Comparison of ENCODE assay signal across 8 cellular contexts in the genomic region with DNA sequence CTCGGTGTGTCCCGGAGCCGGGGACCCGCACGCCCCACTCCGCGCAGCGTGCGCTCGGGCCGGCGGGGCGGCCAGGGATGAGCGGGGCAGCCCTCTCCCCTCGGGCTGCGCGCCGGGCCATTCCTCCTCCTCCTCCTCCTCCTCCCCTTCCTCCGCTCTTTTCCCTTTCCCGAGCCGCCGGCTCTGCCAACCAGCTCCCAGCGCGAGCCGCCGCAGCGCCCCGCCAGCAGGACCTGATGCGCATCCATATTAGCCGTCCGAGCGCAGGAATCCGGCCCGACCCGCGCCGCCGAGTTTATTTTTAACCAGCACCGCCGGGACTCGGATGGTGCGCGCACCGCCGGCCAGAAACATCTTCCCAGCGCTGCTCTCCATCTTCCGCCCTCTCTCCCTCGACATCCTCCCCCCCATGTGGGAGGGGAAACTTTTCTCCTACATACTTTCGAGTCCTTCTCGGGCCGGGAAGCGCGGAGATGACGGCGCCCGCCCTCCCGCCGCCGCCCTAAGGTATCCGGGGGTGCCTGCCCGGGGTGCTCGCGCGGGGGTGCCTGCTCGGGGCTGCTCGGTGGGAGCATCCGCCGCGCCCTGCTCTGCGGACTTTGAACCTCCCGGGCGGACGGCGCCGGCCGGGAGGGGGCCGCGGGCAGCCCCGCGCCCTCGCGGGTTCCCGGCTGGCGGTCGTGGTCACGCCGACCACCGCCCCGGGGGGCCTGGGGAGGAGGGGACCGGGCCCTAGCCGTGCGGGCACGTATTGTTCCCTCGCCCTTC. TPM values are rescaled to one million over a fixed set of nuclear protein-coding genes. Genes with fewer than 3 reads are reported as not detected.
DNase-seq lines count a peak whose midpoint lies in the region; ATAC-seq and TF ChIP-seq lines count a peak whose summit lies in the region.

No MANE protein-coding gene starts in this region.

- H3K4me1 Mint-ChIP-seq in natural killer cell treated with Interleukin-12 subunit alpha and Interleukin-12 subunit beta and Interleukin-15 and Interleukin-18, amount 100 ng/mL, for 72 hours (ENCODE audit: low read depth in 2 of 2), result peaks cover 37 to 41% of the 10 kb centered on the region in 2 donors
- H3K4me1 Mint-ChIP-seq in type B pancreatic cell (ENCODE audit: unreplicated experiment), result peaks cover 39% of the 10 kb centered on the region

- H3K36me3 Mint-ChIP-seq in natural killer cell treated with Interleukin-12 subunit alpha and Interleukin-12 subunit beta and Interleukin-15 and Interleukin-18, amount 100 ng/mL, for 72 hours, result no peaks in the 10 kb centered on the region
- H3K36me3 Mint-ChIP-seq in type B pancreatic cell, result peaks cover 3% of the 10 kb centered on the region

- DNase-seq in AG09309 (ENCODE audit: low read depth), result no peak
- DNase-seq in NCI-H226, result peak; percentile 65
- peak; percentile 19 for DNase-seq in activated T-helper 1 cell treated with Interleukin-2 at 50 U/mL for 16 hours (ENCODE audit: low read depth)
- peak; percentile 42 for DNase-seq in fibroblast of peridontal ligament (ENCODE audit: extremely low read depth)
- peak; percentile 63 for DNase-seq in natural killer cell treated with Interleukin-12 subunit alpha and Interleukin-12 subunit beta and Interleukin-15 and Interleukin-18, amount 100 ng/mL, for 72 hours (ENCODE audit: low spot score)
- peak; percentile 73 for DNase-seq in type B pancreatic cell (ENCODE audit: extremely low spot score, unreplicated experiment)

- H3K4me3 ChIP-seq in AG09309 (ENCODE audit: control insufficient read depth, low read depth, low read length), result peak overlapping the region; percentile 85

- ATAC-seq in GM19455 (IDR thresholded peaks at IDR 0.05; ENCODE audit: unreplicated experiment) (peak; percentile 10), HG03378 (IDR thresholded peaks at IDR 0.05; ENCODE audit: unreplicated experiment) (no peak)
- ATAC-seq in natural killer cell treated with Interleukin-12 subunit alpha and Interleukin-12 subunit beta and Interleukin-15 and Interleukin-18, amount 100 ng/mL, for 72 hours, result peak; percentile 57 to 63

- peak overlapping the region; percentile 90 for H3K4me3 Mint-ChIP-seq in natural killer cell treated with Interleukin-12 subunit alpha and Interleukin-12 subunit beta and Interleukin-15 and Interleukin-18, amount 100 ng/mL, for 72 hours
- peak overlapping the region; percentile 95 for H3K4me3 Mint-ChIP-seq in type B pancreatic cell

- H3K27ac Mint-ChIP-seq in natural killer cell treated with Interleukin-12 subunit alpha and Interleukin-12 subunit beta and Interleukin-15 and Interleukin-18, amount 100 ng/mL, for 72 hours, result peak overlapping the region; percentile 81 to 86
- peak overlapping the region; percentile 88 for H3K27ac Mint-ChIP-seq in type B pancreatic cell

- TF ChIP-seq CTCF in AG09309 (IDR thresholded peaks at IDR 0.05; ENCODE audit: control insufficient read depth, insufficient read depth, low read depth, low read length, missing control alignments) (no peak), type B pancreatic cell (conservative IDR thresholded peaks at IDR 0.05) (no peak)

- H3K27me3 Mint-ChIP-seq in natural killer cell treated with Interleukin-12 subunit alpha and Interleukin-12 subunit beta and Interleukin-15 and Interleukin-18, amount 100 ng/mL, for 72 hours, result no peaks in the 10 kb centered on the region
- H3K27me3 Mint-ChIP-seq in type B pancreatic cell, result no peaks in the 10 kb centered on the region

- H3K9me3 Mint-ChIP-seq in natural killer cell treated with Interleukin-12 subunit alpha and Interleukin-12 subunit beta and Interleukin-15 and Interleukin-18, amount 100 ng/mL, for 72 hours, result no peaks in the 10 kb centered on the region
- H3K9me3 Mint-ChIP-seq in type B pancreatic cell, result no peaks in the 10 kb centered on the region

RNA-seq across cellular contexts. Expression of gene RREB1, which starts 0.6 kb away (rescaled TPM):
- total RNA-seq in natural killer cell treated with Interleukin-12 subunit alpha and Interleukin-12 subunit beta and Interleukin-15 and Interleukin-18, amount 100 ng/mL, for 72 hours, result 10 to 100 TPM; 20.6 to 27.5 TPM
- 43.9 and 67.0 TPM in 2 replicates for total RNA-seq in type B pancreatic cell (ENCODE audit: low replicate concordance)
